8 cellular contexts compared by ENCODE assay signal in genomic region chr1:23743287-23744052, GRCh38. TPM values are rescaled to one million over a fixed set of nuclear protein-coding genes. Genes with fewer than 3 reads are reported as not detected.
DNase-seq lines count a peak whose midpoint lies in the region; ATAC-seq and TF ChIP-seq lines count a peak whose summit lies in the region.

Gene ELOA (plus strand): TSS chr1:23743471. CDS start chr1:23743504, 33 bp downstream.

- H3K9me3 ChIP-seq in neural progenitor cell (ENCODE audit: low read depth) (no peaks in the 10 kb centered on the region), subcutaneous abdominal adipose tissue (ENCODE audit: control insufficient read depth in 5 of 5, low read length in 5 of 5) (no peaks in the 10 kb centered on the region)

- peaks cover 45% of the 10 kb centered on the region for H4K20me1 ChIP-seq in neural progenitor cell (ENCODE audit: low read depth)

- H3K4me1 Mint-ChIP-seq in Calu3 (ENCODE audit: low read depth, unreplicated experiment) (peaks cover 13% of the 10 kb centered on the region), neural progenitor cell (peaks cover 29% of the 10 kb centered on the region)

- intact Hi-C loops in Calu3 (cut with micrococcal nuclease; ENCODE audit: unreplicated experiment) = no loop called here

- peak within 1 kb of the TSS; percentile 35 for H3K9ac ChIP-seq in neural progenitor cell
- peak within 1 kb of the TSS; percentile 74 to 88 (median 84) for H3K9ac ChIP-seq in subcutaneous abdominal adipose tissue (ENCODE audit: low read length in 5 of 5)

- peak within 1 kb of the TSS; percentile 96 for H3K4me3 ChIP-seq in neural progenitor cell
- peak within 1 kb of the TSS; percentile 84 to 95 (median 89) for H3K4me3 ChIP-seq in subcutaneous abdominal adipose tissue (ENCODE audit: low read depth in 1 of 5, low read length in 5 of 5)

- H3K27me3 ChIP-seq in foreskin keratinocyte (no peaks in the 10 kb centered on the region), neural progenitor cell (no peaks in the 10 kb centered on the region), subcutaneous abdominal adipose tissue (ENCODE audit: control insufficient read depth in 5 of 5, insufficient read depth in 4 of 5, low read length in 5 of 5) (no peaks in the 10 kb centered on the region)

- DNase-seq in Calu3 (peak; percentile 67), HUDEP-2 (lab: John Stamatoyannopoulos, UW; ENCODE audit: unreplicated experiment in 76 of 76) (peak in 58 of 76 experiments; percentile 7 to 73 (median 40)), activated gamma-delta T cell (lab: John Stamatoyannopoulos, UW) (peak; percentile 66), foreskin keratinocyte (peak; percentile 8 to 31), neural progenitor cell (ENCODE audit: low spot score) (peak; percentile 91)

- peak within 1 kb of the TSS; percentile 76 for H3K4me3 Mint-ChIP-seq in Calu3 (ENCODE audit: low read depth, unreplicated experiment)
- H3K4me3 Mint-ChIP-seq in neural progenitor cell = peak within 1 kb of the TSS; percentile 95

- TF ChIP-seq POLR2A in Raji (IDR thresholded peaks at IDR 0.05; ENCODE audit: insufficient read depth, low read depth, low read length) = peak; percentile 97

- no peaks in the 10 kb centered on the region for H3K27me3 Mint-ChIP-seq in Calu3 (ENCODE audit: unreplicated experiment)
- peaks cover 5% of the 10 kb centered on the region for H3K27me3 Mint-ChIP-seq in neural progenitor cell (ENCODE audit: insufficient read depth, low read depth)

- H3K27ac Mint-ChIP-seq in Calu3 (ENCODE audit: unreplicated experiment) (peak within 1 kb of the TSS; percentile 17), neural progenitor cell (no peak within 1 kb of the TSS)

- CTCF ChIA-PET in Calu3 (lab: Charles Lee) = interaction anchor here (0.6 to 1.3 kb wide), 3 partner anchors 16 to 121 kb away, joined by 3 to 4 read pairs (median 3); partner anchors contain the start of gene RPL11

- peaks cover 27% of the 10 kb centered on the region for H3F3A ChIP-seq in neural progenitor cell (ENCODE audit: low read depth)

- ATAC-seq in GM19467 (IDR thresholded peaks at IDR 0.05; ENCODE audit: unreplicated experiment) (peak; percentile 79), foreskin keratinocyte (peak; percentile 74)

- H3K79me2 ChIP-seq in neural progenitor cell (ENCODE audit: low read depth) = peaks cover 51% of the 10 kb centered on the region

- peak within 1 kb of the TSS; percentile 59 for H2AFZ ChIP-seq in neural progenitor cell (replicated peaks)

- no peaks in the 10 kb centered on the region for H3K9me3 Mint-ChIP-seq in Calu3 (ENCODE audit: low read depth, unreplicated experiment)
- no peaks in the 10 kb centered on the region for H3K9me3 Mint-ChIP-seq in neural progenitor cell

- H3K36me3 ChIP-seq in neural progenitor cell (no peaks in the 10 kb centered on the region), subcutaneous abdominal adipose tissue (ENCODE audit: control insufficient read depth in 5 of 5, insufficient read depth in 5 of 5, low read length in 5 of 5) (peaks cover 0 to 5% (median 0%) of the 10 kb centered on the region in 5 donors)

- H3K4me2 ChIP-seq in neural progenitor cell = peak within 1 kb of the TSS; percentile 83

- H3K36me3 Mint-ChIP-seq in Calu3 (ENCODE audit: insufficient read depth, unreplicated experiment) (peaks cover 40% of the 10 kb centered on the region), neural progenitor cell (peaks cover 8% of the 10 kb centered on the region)

- BruUV-seq in Calu3 (replicated peaks; lab: Mats Ljungman, UMichigan) = no TSS peak

- no peak for TF ChIP-seq CTCF in Calu3 (IDR thresholded peaks at IDR 0.05; ENCODE audit: unreplicated experiment)
- no peak for TF ChIP-seq CTCF in foreskin keratinocyte (conservative IDR thresholded peaks at IDR 0.05)
- TF ChIP-seq CTCF in neural progenitor cell (IDR thresholded peaks at IDR 0.05) = no peak

- H3K4me1 ChIP-seq in foreskin keratinocyte (peaks cover 10% of the 10 kb centered on the region), neural progenitor cell (peaks cover 10% of the 10 kb centered on the region), subcutaneous abdominal adipose tissue (ENCODE audit: control insufficient read depth in 5 of 5, insufficient read depth in 5 of 5, low read length in 5 of 5) (peaks cover 2 to 30% (median 25%) of the 10 kb centered on the region in 5 donors)

- H3K27ac ChIP-seq in foreskin keratinocyte (peak within 1 kb of the TSS; percentile 64), neural progenitor cell (no peak within 1 kb of the TSS), subcutaneous abdominal adipose tissue (ENCODE audit: low read depth, low read length) (peak within 1 kb of the TSS; percentile 64)

RNA-seq across cellular contexts. Expression of gene ELOA, which starts in this region (rescaled TPM):
- total RNA-seq in Calu3 (2022) (32.4 and 36.5 TPM in 2 replicates), foreskin keratinocyte (47.1 and 56.7 TPM in 2 replicates), neural progenitor cell (ENCODE audit: low replicate concordance) (29.1 and 30.0 TPM in 2 replicates)
- polyA plus RNA-seq in foreskin keratinocyte = 18.4 and 23.8 TPM in 2 replicates

Comparison
In these comparisons a context has a peak if more than half of its experiments do, and no peak if none do; other contexts are left out.
1. DNase-seq: peak in every context shown above with its lines; median percentile 91 in neural progenitor cell; 67 in Calu3; 66 in activated gamma-delta T cell; 40 in HUDEP-2; 20 in foreskin keratinocyte.